31 cellular contexts compared by ENCODE assay signal in the genomic region with DNA sequence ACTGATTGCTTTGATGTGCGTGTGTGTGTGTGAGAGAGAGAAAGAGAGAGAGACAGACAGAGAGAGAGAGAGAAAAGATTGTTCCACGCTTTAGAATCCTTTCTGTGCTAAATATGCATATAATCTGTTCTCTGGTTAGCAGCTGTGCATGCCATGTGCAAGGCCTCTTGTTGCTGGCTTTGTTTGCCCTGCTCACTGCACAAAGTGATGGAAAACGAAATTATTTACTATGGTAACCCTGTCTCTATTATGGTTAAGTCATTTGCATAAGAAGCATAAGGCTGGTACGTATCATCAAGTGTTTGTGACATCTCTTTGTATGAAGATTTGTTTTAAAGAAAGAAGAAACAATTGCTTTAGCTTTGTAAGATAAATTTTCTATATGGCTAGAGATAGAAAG.
DNase-seq lines count a peak whose midpoint lies in the region; ATAC-seq, FAIRE-seq and TF ChIP-seq lines count a peak whose summit lies in the region.
"Had no signal": no experiment of that assay in that cellular context is flagged by ENCODE, and none has a peak within 500 bp of the region (broad histone marks: within the 10 kb centered on the region; RNA-seq: fewer than 3 reads in every experiment).

No MANE protein-coding gene starts in this region.

- H3K9me3 Mint-ChIP-seq in endodermal cell (peaks cover 29% of the 10 kb centered on the region), Calu3 (ENCODE audit: low read depth, unreplicated experiment) (peaks cover 5% of the 10 kb centered on the region)
- H3K9me3 Mint-ChIP-seq: activated naive CD8-positive, alpha-beta T cell treated with anti-CD3 and anti-CD28 coated beads, Interleukin-2, amount 50 U/mL, for 24 hours; natural killer cell treated with Interleukin-12 subunit alpha and Interleukin-12 subunit beta and Interleukin-15 and Interleukin-18, amount 100 ng/mL, for 72 hours; T-helper 1 cell treated with Interleukin-12 subunit alpha and Interleukin-12 subunit beta and Interleukin-4 antibody, amounts not matched to agents 30 μg/mL and 1 μg/mL, for 36 hours had no signal

- intact Hi-C loops in Calu3 (cut with micrococcal nuclease; ENCODE audit: unreplicated experiment): no loop called here

- no peak overlapping the region for H2BK15ac ChIP-seq in mesenchymal stem cell (ENCODE audit: low read depth, poor library complexity, severe bottlenecking)

- no peak overlapping the region for H3K4ac ChIP-seq in mesenchymal stem cell (ENCODE audit: low read depth in 1 of 2, low read length in 2 of 2)

- no peaks in the 10 kb centered on the region for H3K79me1 ChIP-seq in mesenchymal stem cell (replicated peaks; ENCODE audit: low read length, poor library complexity, severe bottlenecking)

- H3K27me3 ChIP-seq in endodermal cell (ENCODE audit: control insufficient read depth, insufficient read depth, low read length, poor library complexity, severe bottlenecking) (no peaks in the 10 kb centered on the region), mesenchymal stem cell (ENCODE audit: control insufficient read depth in 1 of 2, insufficient read depth in 1 of 2, low read length in 2 of 2) (no peaks in the 10 kb centered on the region)
- H3K27me3 ChIP-seq: esophagus squamous epithelium had no signal

- H3K27ac ChIP-seq in endodermal cell (ENCODE audit: low read depth, low read length): peak overlapping the region; percentile 86
- no peak overlapping the region for H3K27ac ChIP-seq in mesenchymal stem cell (ENCODE audit: low read length, poor library complexity, severe bottlenecking)
- H3K27ac ChIP-seq: esophagus squamous epithelium, pancreas, RWPE1, tibial nerve had no signal

- CTCF ChIA-PET in Calu3 (lab: Charles Lee): no interaction called here

- no peak overlapping the region for H3K18ac ChIP-seq in mesenchymal stem cell (ENCODE audit: low read depth in 1 of 2, low read length in 2 of 2)

- no peaks in the 10 kb centered on the region for H3K27me3 Mint-ChIP-seq in endodermal cell (ENCODE audit: insufficient read depth)
- H3K27me3 Mint-ChIP-seq in Calu3 (ENCODE audit: unreplicated experiment): no peaks in the 10 kb centered on the region
- H3K27me3 Mint-ChIP-seq: activated CD4-positive, alpha-beta T cell treated with anti-CD3 and anti-CD28 coated beads for 36 hours; activated naive CD8-positive, alpha-beta T cell treated with anti-CD3 and anti-CD28 coated beads, Interleukin-2, amount 50 U/mL, for 24 hours; central memory CD8-positive, alpha-beta T cell; natural killer cell treated with Interleukin-12 subunit alpha and Interleukin-12 subunit beta and Interleukin-15 and Interleukin-18, amount 100 ng/mL, for 72 hours had no signal

- H3K23ac ChIP-seq in mesenchymal stem cell (ENCODE audit: low read length in 2 of 2): no peak overlapping the region

- H3K4me3 Mint-ChIP-seq in endodermal cell (no peak overlapping the region), Calu3 (ENCODE audit: low read depth, unreplicated experiment) (no peak overlapping the region)
- H3K4me3 Mint-ChIP-seq: activated CD4-positive, alpha-beta T cell treated with anti-CD3 and anti-CD28 coated beads for 36 hours; activated naive CD8-positive, alpha-beta T cell treated with anti-CD3 and anti-CD28 coated beads, Interleukin-2, amount 50 U/mL, for 24 hours; central memory CD8-positive, alpha-beta T cell; natural killer cell treated with Interleukin-12 subunit alpha and Interleukin-12 subunit beta and Interleukin-15 and Interleukin-18, amount 100 ng/mL, for 72 hours; T-helper 1 cell treated with Interleukin-12 subunit alpha and Interleukin-12 subunit beta and Interleukin-4 antibody, amounts not matched to agents 30 μg/mL and 1 μg/mL, for 36 hours had no signal

- H3K9me3 ChIP-seq in endodermal cell (ENCODE audit: control insufficient read depth, low read length): no peaks in the 10 kb centered on the region
- H3K9me3 ChIP-seq in mesenchymal stem cell (ENCODE audit: control insufficient read depth, low read length): no peaks in the 10 kb centered on the region
- H3K9me3 ChIP-seq: esophagus squamous epithelium, mucosa of descending colon, pancreas, tibial nerve had no signal

- BruUV-seq in Calu3 (replicated peaks; lab: Mats Ljungman, UMichigan): no TSS peak

- H2BK5ac ChIP-seq in mesenchymal stem cell (ENCODE audit: low read depth, low read length, poor library complexity, severe bottlenecking): no peak overlapping the region

- no peak for TF ChIP-seq POLR2A in GM12891 (IDR thresholded peaks at IDR 0.05; ENCODE audit: low read depth, low read length)

- H3K4me1 ChIP-seq in endodermal cell (ENCODE audit: control insufficient read depth, insufficient read depth, low read length): no peaks in the 10 kb centered on the region
- no peaks in the 10 kb centered on the region for H3K4me1 ChIP-seq in mesenchymal stem cell (ENCODE audit: control insufficient read depth, insufficient read depth, low read depth, low read length)
- H3K4me1 ChIP-seq: esophagus squamous epithelium, pancreas, tibial nerve had no signal

- no peak overlapping the region for H4K91ac ChIP-seq in mesenchymal stem cell (ENCODE audit: low read length)

- H2BK120ac ChIP-seq in mesenchymal stem cell (ENCODE audit: low read depth, low read length): no peak overlapping the region

- H2AFZ ChIP-seq in mesenchymal stem cell (ENCODE audit: low read depth, low read length): no peak overlapping the region

- no peaks in the 10 kb centered on the region for H3K36me3 ChIP-seq in endodermal cell (ENCODE audit: control insufficient read depth, insufficient read depth, low read length)
- H3K36me3 ChIP-seq in mesenchymal stem cell (ENCODE audit: control insufficient read depth in 1 of 2, insufficient read depth in 2 of 2, low read depth in 1 of 2, low read length in 2 of 2): no peaks in the 10 kb centered on the region
- H3K36me3 ChIP-seq: esophagus squamous epithelium, pancreas, tibial nerve had no signal

- H3K4me3 ChIP-seq in endodermal cell (ENCODE audit: low read length) (no peak overlapping the region), mesenchymal stem cell (ENCODE audit: insufficient read depth in 1 of 2, low read depth in 1 of 2, low read length in 2 of 2) (no peak overlapping the region)
- H3K4me3 ChIP-seq: esophagus squamous epithelium, lung, mucosa of descending colon, pancreas, smooth muscle cell, tibial nerve had no signal

- H3K36me3 Mint-ChIP-seq in endodermal cell (ENCODE audit: low read depth) (no peaks in the 10 kb centered on the region), Calu3 (ENCODE audit: insufficient read depth, unreplicated experiment) (no peaks in the 10 kb centered on the region)
- H3K36me3 Mint-ChIP-seq: natural killer cell treated with Interleukin-12 subunit alpha and Interleukin-12 subunit beta and Interleukin-15 and Interleukin-18, amount 100 ng/mL, for 72 hours had no signal

- H3K14ac ChIP-seq in mesenchymal stem cell (ENCODE audit: low read length in 2 of 2): no peak overlapping the region

- no peak overlapping the region for H2AK5ac ChIP-seq in mesenchymal stem cell (ENCODE audit: low read length, severe bottlenecking)

- H3K9ac ChIP-seq in endodermal cell (ENCODE audit: extremely low read depth, low read length, poor library complexity, severe bottlenecking) (no peak overlapping the region), mesenchymal stem cell (ENCODE audit: low read length) (no peak overlapping the region)

- no peak overlapping the region for H4K8ac ChIP-seq in mesenchymal stem cell (ENCODE audit: low read length)

- H3K4me2 ChIP-seq in mesenchymal stem cell (ENCODE audit: low read length, poor library complexity, severe bottlenecking): no peak overlapping the region
- H3K4me2 ChIP-seq: smooth muscle cell had no signal

- no peak for ATAC-seq in GM18861 (IDR thresholded peaks at IDR 0.05; ENCODE audit: unreplicated experiment)
- ATAC-seq: activated CD4-positive, alpha-beta T cell treated with anti-CD3 and anti-CD28 coated beads for 36 hours; activated naive CD8-positive, alpha-beta T cell treated with anti-CD3 and anti-CD28 coated beads, Interleukin-2, amount 50 U/mL, for 24 hours; HepG2; mucosa of descending colon; natural killer cell treated with Interleukin-12 subunit alpha and Interleukin-12 subunit beta and Interleukin-15 and Interleukin-18, amount 100 ng/mL, for 72 hours; pancreas had no signal

- peak; percentile 16 for FAIRE-seq in GM12891 (lab: Jason Lieb, UNC)
- FAIRE-seq: endometrium, HepG2 had no signal

- H3K4me1 Mint-ChIP-seq in endodermal cell (peaks cover 1% of the 10 kb centered on the region), Calu3 (ENCODE audit: low read depth, unreplicated experiment) (no peaks in the 10 kb centered on the region)
- H3K4me1 Mint-ChIP-seq: activated naive CD8-positive, alpha-beta T cell treated with anti-CD3 and anti-CD28 coated beads, Interleukin-2, amount 50 U/mL, for 24 hours; central memory CD8-positive, alpha-beta T cell had no signal

- TF ChIP-seq CTCF in endodermal cell (conservative IDR thresholded peaks at IDR 0.05) (no peak), Calu3 (IDR thresholded peaks at IDR 0.05; ENCODE audit: unreplicated experiment) (no peak)

- DNase-seq in GM12891 (ENCODE audit: insufficient read length, low spot score) (no peak), NCI-H1417 treated with DMSO at 0.1 percent for 48 hours (lab: John Stamatoyannopoulos, UW) (peak; percentile 10), NCI-H524 (lab: John Stamatoyannopoulos, UW) (peak; percentile 13 to 73), endodermal cell (no peak), Calu3 (no peak), mesenchymal stem cell (no peak)
- DNase-seq: ACHN; activated CD4-positive, alpha-beta T cell treated with anti-CD3 and anti-CD28 coated beads for 36 hours; activated CD8-positive, alpha-beta memory T cell treated with anti-CD3 and anti-CD28 coated beads for 24 hours; activated gamma-delta T cell treated with Interleukin-2 at 50 U/mL for 16 hours; activated naive CD8-positive, alpha-beta T cell treated with anti-CD3 and anti-CD28 coated beads, Interleukin-2, amount 50 U/mL, for 24 hours; activated T-cell treated with anti-CD3 and anti-CD28 coated beads, Interleukin-2, amount 50 U/mL, for 1 hour; dermis blood vessel endothelial cell; esophagus squamous epithelium; foreskin melanocyte; Kasumi-1; mucosa of descending colon; NCI-H2107; NCI-H510A treated with DMSO at 0.1 percent for 48 hours; pancreas; stimulated activated CD4-positive, alpha-beta T cell treated with anti-CD3 and anti-CD28 coated beads, Interleukin-2, amount 100 ng/mL, for 24 hours had no signal

- H3K27ac Mint-ChIP-seq in endodermal cell (no peak overlapping the region), Calu3 (ENCODE audit: unreplicated experiment) (no peak overlapping the region)
- H3K27ac Mint-ChIP-seq: activated CD4-positive, alpha-beta T cell treated with anti-CD3 and anti-CD28 coated beads for 36 hours; activated naive CD8-positive, alpha-beta T cell treated with anti-CD3 and anti-CD28 coated beads, Interleukin-2, amount 50 U/mL, for 24 hours; natural killer cell treated with Interleukin-12 subunit alpha and Interleukin-12 subunit beta and Interleukin-15 and Interleukin-18, amount 100 ng/mL, for 72 hours; T-helper 1 cell treated with Interleukin-12 subunit alpha and Interleukin-12 subunit beta and Interleukin-4 antibody, amounts not matched to agents 30 μg/mL and 1 μg/mL, for 36 hours had no signal

- no peak overlapping the region for H2BK12ac ChIP-seq in mesenchymal stem cell (ENCODE audit: low read length in 2 of 2)

- WGBS in endodermal cell (ENCODE audit: insufficient coverage in 1 of 2, insufficient read length in 1 of 2), 2 experiments: 92% methylated on average over 4 of the region's 4 CpGs; no CpG with 5 or more reads in 1 of the 2 experiments
- 67% methylated on average over 2 of the region's 4 CpGs for WGBS in mesenchymal stem cell

Comparison
In these comparisons a context has a peak if more than half of its experiments do, and no peak if none do; other contexts are left out.
1. DNase-seq: peak in NCI-H1417 treated with DMSO at 0.1 percent for 48 hours (single experiment) and NCI-H524 (2 of 2); none in GM12891 (single experiment), endodermal cell (single experiment), Calu3 (single experiment) and mesenchymal stem cell (single experiment).